In the genomic region with DNA sequence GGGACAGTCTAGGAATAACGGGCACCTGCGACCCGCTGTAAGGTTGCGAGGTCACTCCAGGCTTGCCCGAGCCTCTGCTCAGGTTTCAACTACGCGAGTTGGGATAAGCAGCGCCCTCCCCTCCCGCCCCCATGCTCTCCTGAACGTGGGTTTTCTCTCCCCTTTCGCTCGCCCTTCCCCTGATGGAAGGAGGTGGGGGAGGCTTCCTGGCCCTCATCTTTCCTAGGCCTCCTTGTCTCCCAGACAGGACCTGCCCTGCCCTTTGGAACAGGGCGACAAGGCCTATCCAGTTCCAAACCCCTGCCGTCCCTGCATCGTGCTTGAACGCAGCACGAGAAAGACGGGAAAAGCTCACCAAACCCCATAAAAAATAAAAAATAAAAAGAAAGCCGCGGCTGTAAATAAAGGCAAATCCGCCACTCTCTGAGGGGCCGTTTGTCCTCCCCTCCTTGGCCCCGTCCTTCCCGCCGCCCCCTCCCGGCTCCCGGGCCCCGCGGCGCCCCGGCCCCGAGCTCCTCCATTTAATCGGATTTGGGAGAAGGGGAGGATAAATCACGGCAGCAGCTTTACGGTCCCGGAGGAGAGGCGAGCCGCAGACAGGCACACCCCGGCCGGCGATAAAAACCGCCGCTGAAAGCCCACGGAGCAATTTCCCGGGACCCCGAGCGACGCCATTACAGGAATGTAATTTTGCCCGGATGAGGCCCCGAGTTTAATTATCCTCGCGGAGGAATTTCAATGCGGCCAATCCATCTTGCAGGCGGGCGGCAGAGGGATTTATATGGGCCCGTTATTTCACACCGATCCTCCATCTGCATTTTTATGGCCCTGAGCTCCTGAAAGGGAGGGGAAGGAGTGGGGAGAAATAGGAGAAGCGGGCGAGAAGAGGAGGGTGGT, we compare ENCODE assay signal across 8 cellular contexts. TPM values are rescaled to one million over a fixed set of nuclear protein-coding genes. Genes with fewer than 3 reads are reported as not detected.
A peak's percentile ranks its signal among the peaks of the same experiment; 100 is the strongest.
DNase-seq lines count a peak whose midpoint lies in the region; ATAC-seq lines count a peak whose summit lies in the region.

No MANE protein-coding gene starts in this region.

- H2AK5ac ChIP-seq in neuronal stem cell (ENCODE audit: low read depth, low read length), result peak overlapping the region; percentile 27

- no peaks in the 10 kb centered on the region for H3K9me3 ChIP-seq in neuronal stem cell (replicated peaks in 1 of 2; ENCODE audit: control insufficient read depth in 2 of 2, insufficient read depth in 1 of 2, low read depth in 1 of 2, low read length in 2 of 2)

- H3K27me3 ChIP-seq in neuronal stem cell (ENCODE audit: control insufficient read depth in 3 of 3, insufficient read depth in 3 of 3, low read depth in 1 of 3, low read length in 3 of 3), result no peaks in the 10 kb centered on the region

- H3K4me3 Mint-ChIP-seq in activated naive CD8-positive, alpha-beta T cell, result peak overlapping the region; percentile 97

- H3K9me3 Mint-ChIP-seq in activated naive CD8-positive, alpha-beta T cell (ENCODE audit: low read depth), result no peaks in the 10 kb centered on the region

- H3K27ac Mint-ChIP-seq in activated naive CD8-positive, alpha-beta T cell, result peak overlapping the region; percentile 99

- H2BK15ac ChIP-seq in neuronal stem cell (ENCODE audit: low read length), result no peak overlapping the region

- H3K4me3 ChIP-seq in neuronal stem cell (ENCODE audit: low read length in 2 of 2), result peak overlapping the region in 1 of 2 donors; percentile 74

- peak overlapping the region; percentile 79 for H4K91ac ChIP-seq in neuronal stem cell (ENCODE audit: low read depth, low read length, poor library complexity)

- H3K4me1 Mint-ChIP-seq in activated naive CD8-positive, alpha-beta T cell (ENCODE audit: low read depth), result peaks cover 31% of the 10 kb centered on the region

- peaks cover 15% of the 10 kb centered on the region for H3K27me3 Mint-ChIP-seq in activated naive CD8-positive, alpha-beta T cell

- H2AFZ ChIP-seq in neuronal stem cell (ENCODE audit: low read length), result peak overlapping the region; percentile 90

- no CpG with 5 or more reads among the region's 59 CpGs for WGBS in neuronal stem cell (ENCODE audit: extremely low coverage in 2 of 2, insufficient read length in 2 of 2, insufficient replicate concordance in 1 of 2), 2 donors

- no peak overlapping the region for H3K14ac ChIP-seq in neuronal stem cell (ENCODE audit: low read length)

- peak overlapping the region; percentile 47 for H3K4me2 ChIP-seq in neuronal stem cell (ENCODE audit: insufficient read depth, low read length, poor library complexity, severe bottlenecking)

- H3K36me3 ChIP-seq in neuronal stem cell (replicated peaks in 1 of 2; ENCODE audit: control insufficient read depth in 2 of 2, insufficient read depth in 2 of 2, low read length in 2 of 2), result peaks cover 13 to 30% of the 10 kb centered on the region in 2 donors

- H3K79me1 ChIP-seq in neuronal stem cell (ENCODE audit: low read depth, low read length), result peaks cover 6% of the 10 kb centered on the region

- H3K23ac ChIP-seq in neuronal stem cell (ENCODE audit: low read depth, low read length, poor library complexity), result peak overlapping the region; percentile 46

- H3K18ac ChIP-seq in neuronal stem cell (ENCODE audit: low read length), result peak overlapping the region; percentile 97

- H2BK5ac ChIP-seq in neuronal stem cell (ENCODE audit: low read length), result peak overlapping the region; percentile 95

- no peak overlapping the region for H2BK12ac ChIP-seq in neuronal stem cell (ENCODE audit: low read length)

- H2BK120ac ChIP-seq in neuronal stem cell (ENCODE audit: low read depth, low read length), result peak overlapping the region; percentile 6

- peak overlapping the region; percentile 71 for H3K9ac ChIP-seq in neuronal stem cell (ENCODE audit: low read depth, low read length, poor library complexity)

- no peak overlapping the region for H3K4ac ChIP-seq in neuronal stem cell (ENCODE audit: low read length)

- H3K27ac ChIP-seq in neuronal stem cell (replicated peaks; ENCODE audit: low read length), result peak overlapping the region; percentile 88

- ATAC-seq in Right ventricle myocardium inferior (peak; percentile 40), HG03442 (IDR thresholded peaks at IDR 0.05; ENCODE audit: unreplicated experiment) (no peak), GM18867 (IDR thresholded peaks at IDR 0.05; ENCODE audit: unreplicated experiment) (no peak)

- peaks cover 2 to 20% of the 10 kb centered on the region in 2 donors for H3K4me1 ChIP-seq in neuronal stem cell (ENCODE audit: control insufficient read depth in 2 of 2, insufficient read depth in 1 of 2, low read depth in 1 of 2, low read length in 2 of 2)

- H4K8ac ChIP-seq in neuronal stem cell (ENCODE audit: low read depth, low read length), result no peak overlapping the region

- H3K36me3 Mint-ChIP-seq in activated naive CD8-positive, alpha-beta T cell, result no peaks in the 10 kb centered on the region

- DNase-seq in DMS53 (lab: John Stamatoyannopoulos, UW) (peak; percentile 88), NCI-H2107 treated with DMSO at 0.1 percent for 48 hours (lab: John Stamatoyannopoulos, UW; ENCODE audit: unreplicated experiment) (peak; percentile 83), Right ventricle myocardium inferior (ENCODE audit: missing footprints) (no peak), neuronal stem cell (ENCODE audit: low spot score) (peak; percentile 74)
- no peak for DNase-seq in activated CD4-positive, CD25-positive, alpha-beta regulatory T cell (lab: John Stamatoyannopoulos, UW)

- intact Hi-C loops in Right ventricle myocardium inferior (cut with DNase I), result loop anchor here (1.0 to 5.0 kb wide), 3 partner anchors 51 to 134 kb away; a partner anchor contains a TSS

RNA-seq across cellular contexts. Expression of a gene that starts 1.1 kb away (rescaled TPM):
- 600 TPM for total RNA-seq in Right ventricle myocardium inferior
- polyA plus RNA-seq in neuronal stem cell (2013, experiment 1 of 2), result 847 TPM
- 851 TPM for polyA plus RNA-seq in neuronal stem cell (2013, experiment 2 of 2)

RNA-seq across cellular contexts. Expression of a gene that starts 50.3 kb away (rescaled TPM):
- 186 TPM for total RNA-seq in Right ventricle myocardium inferior
- polyA plus RNA-seq in neuronal stem cell (2013, experiment 1 of 2), result 27.1 TPM
- 26.1 TPM for polyA plus RNA-seq in neuronal stem cell (2013, experiment 2 of 2)

RNA-seq across cellular contexts. Expression of a gene that starts 50.8 kb away (rescaled TPM):
- total RNA-seq in Right ventricle myocardium inferior, result 39.8 TPM
- 17.4 TPM for polyA plus RNA-seq in neuronal stem cell (2013, experiment 1 of 2)
- 17.3 TPM for polyA plus RNA-seq in neuronal stem cell (2013, experiment 2 of 2)

Comparison
In these comparisons a context has a peak if more than half of its experiments do, and no peak if none do; other contexts are left out.
1. DNase-seq: peak in DMS53 (single experiment), NCI-H2107 treated with DMSO at 0.1 percent for 48 hours (single experiment) and neuronal stem cell (single experiment); none in Right ventricle myocardium inferior (single experiment) and activated CD4-positive, CD25-positive, alpha-beta regulatory T cell (0 of 4).